8 cellular contexts compared by ENCODE assay signal in genomic region chr7:12635830-12636229, GRCh38. TPM values are rescaled to one million over a fixed set of nuclear protein-coding genes. Genes with fewer than 3 reads are reported as not detected.
A peak's percentile ranks its signal among the peaks of the same experiment; 100 is the strongest.
DNase-seq lines count a peak whose midpoint lies in the region; ATAC-seq and TF ChIP-seq lines count a peak whose summit lies in the region.

No MANE protein-coding gene starts in this region.

- no peak overlapping the region for H2AFZ ChIP-seq in DND-41 (ENCODE audit: low read depth, low read length)

- H4K20me1 ChIP-seq in DND-41 (ENCODE audit: insufficient read depth, low read length), result no peaks in the 10 kb centered on the region

- no peak for TF ChIP-seq CTCF in DND-41 (IDR thresholded peaks at IDR 0.05; ENCODE audit: borderline replicate concordance, extremely low read depth, low read length, poor library complexity, severe bottlenecking)
- TF ChIP-seq CTCF in Peyer's patch (IDR thresholded peaks at IDR 0.05), result no peak

- H3K9ac ChIP-seq in DND-41 (ENCODE audit: low read depth, low read length), result no peak overlapping the region
- H3K9ac ChIP-seq in duodenal mucosa (ENCODE audit: low read depth in 1 of 2, low read length in 2 of 2), result peak overlapping the region; percentile 8 to 25

- H3K79me2 ChIP-seq in DND-41 (ENCODE audit: insufficient read depth, low read length), result no peaks in the 10 kb centered on the region

- DNase-seq in DND-41, result no peak
- DNase-seq in NCI-H1048 (lab: John Stamatoyannopoulos, UW), result no peak
- DNase-seq in Ammon's horn (ENCODE audit: low spot score), result no peak
- DNase-seq in Peyer's patch, result no peak
- DNase-seq in retina, result no peak

- H3K9me3 ChIP-seq in DND-41 (ENCODE audit: insufficient read depth, low read length, severe bottlenecking) (no peaks in the 10 kb centered on the region), duodenal mucosa (ENCODE audit: control insufficient read depth in 1 of 2, low read length in 2 of 2) (no peaks in the 10 kb centered on the region), Peyer's patch (no peaks in the 10 kb centered on the region)

- H3K36me3 ChIP-seq in DND-41 (ENCODE audit: insufficient read depth, low read length) (no peaks in the 10 kb centered on the region), duodenal mucosa (ENCODE audit: control insufficient read depth in 1 of 2, insufficient read depth in 2 of 2, low read length in 2 of 2) (peaks cover 0 to 10% of the 10 kb centered on the region in 2 donors), Peyer's patch (peaks cover 0 to 41% (median 0%) of the 10 kb centered on the region in 3 donors)

- ATAC-seq in DND-41 (ENCODE audit: insufficient read depth, low read depth) (peak; percentile 31; the same call in 1 of the 3 replicates), GM19463 (IDR thresholded peaks at IDR 0.05; ENCODE audit: unreplicated experiment) (peak; percentile 64), HG03469 (IDR thresholded peaks at IDR 0.05; ENCODE audit: unreplicated experiment) (peak; percentile 46)

- H3K27me3 ChIP-seq in DND-41 (ENCODE audit: insufficient read depth, low read length, poor library complexity), result no peaks in the 10 kb centered on the region
- no peaks in the 10 kb centered on the region for H3K27me3 ChIP-seq in duodenal mucosa (ENCODE audit: control insufficient read depth in 1 of 2, insufficient read depth in 2 of 2, low read length in 2 of 2)
- H3K27me3 ChIP-seq in Peyer's patch, result no peaks in the 10 kb centered on the region

- H3K4me1 ChIP-seq in DND-41 (ENCODE audit: insufficient read depth, low read length) (no peaks in the 10 kb centered on the region), duodenal mucosa (ENCODE audit: control insufficient read depth in 1 of 2, insufficient read depth in 2 of 2, low read length in 2 of 2) (peaks cover 0 to 15% of the 10 kb centered on the region in 2 donors), Peyer's patch (no peaks in the 10 kb centered on the region)

- TF ChIP-seq POLR2A in Peyer's patch (IDR thresholded peaks at IDR 0.05), result no peak

- H3K4me2 ChIP-seq in DND-41 (ENCODE audit: insufficient read depth, low read length), result no peak overlapping the region

- H3K27ac ChIP-seq in DND-41 (ENCODE audit: low read length), result no peak overlapping the region
- H3K27ac ChIP-seq in duodenal mucosa (ENCODE audit: low read depth, low read length), result no peak overlapping the region
- H3K27ac ChIP-seq in Peyer's patch, result no peak overlapping the region

- H3K4me3 ChIP-seq in DND-41 (ENCODE audit: low read depth in 1 of 2, low read length in 2 of 2), result no peak overlapping the region
- peak overlapping the region; percentile 44 to 59 for H3K4me3 ChIP-seq in duodenal mucosa (ENCODE audit: low read depth in 1 of 2, low read length in 2 of 2)
- H3K4me3 ChIP-seq in Peyer's patch, result peak overlapping the region in 2 of 4 donors; percentile 13 to 30

RNA-seq across cellular contexts. Expression of gene ARL4A, which starts 51.6 kb away (rescaled TPM):
- total RNA-seq in Peyer's patch, result 100 to 1,000 TPM in 2 of 4 donors, 10 to 100 TPM in 2; 35.5 to 112 (median 85.6) TPM

Comparison
In these comparisons a context has a peak if more than half of its experiments do, and no peak if none do; other contexts are left out.
1. H3K4me3 ChIP-seq: peak in duodenal mucosa (2 of 2); none in DND-41 (0 of 2).
2. Peak in every context shown above with its lines, with median percentiles within 50 percentile points of each other: ATAC-seq.